8 cellular contexts compared by ENCODE assay signal in genomic region chr12:48198619-48198973, GRCh38. TPM values are rescaled to one million over a fixed set of nuclear protein-coding genes. Genes with fewer than 3 reads are reported as not detected.
DNase-seq lines count a peak whose midpoint lies in the region; TF ChIP-seq lines count a peak whose summit lies in the region.

No MANE protein-coding gene starts in this region.

- no peak overlapping the region for H3K56ac ChIP-seq in H9 (ENCODE audit: insufficient read length, low read depth, low read length)

- H3K79me1 ChIP-seq in H9 (ENCODE audit: insufficient read depth, low read depth, low read length, poor library complexity, severe bottlenecking): no peaks in the 10 kb centered on the region

- TF ChIP-seq CTCF in DOHH2 (IDR thresholded peaks at IDR 0.05; ENCODE audit: low read depth, low read length, poor library complexity, severe bottlenecking) (no peak), H9 (conservative IDR thresholded peaks at IDR 0.05) (no peak)

- H2BK15ac ChIP-seq in H9 (ENCODE audit: low read depth, low read length): no peak overlapping the region

- H3K79me2 ChIP-seq in DOHH2 (ENCODE audit: control insufficient read depth, low read length): peaks cover 6% of the 10 kb centered on the region
- no peaks in the 10 kb centered on the region for H3K79me2 ChIP-seq in H9 (ENCODE audit: insufficient read depth, low read length)

- H3K9me2 ChIP-seq in DOHH2 (replicated peaks; ENCODE audit: control insufficient read depth, low read length): no peaks in the 10 kb centered on the region

- H4K8ac ChIP-seq in H9 (replicated peaks; ENCODE audit: insufficient read length, low read depth, low read length): no peak overlapping the region

- peak; percentile 47 for DNase-seq in H9
- peak; percentile 8 for DNase-seq in SHP77 treated with DMSO at 0.1 percent for 48 hours (lab: John Stamatoyannopoulos, UW)
- DNase-seq in effector CD4-positive, alpha-beta T cell: peak; percentile 8
- peak; percentile 34 for DNase-seq in mucosa of gallbladder (ENCODE audit: low spot score)
- no peak for DNase-seq in AG08396 (ENCODE audit: low spot score)
- DNase-seq in epidermal melanocyte (ENCODE audit: insufficient read length, low spot score): no peak

- peak overlapping the region; percentile 82 for H4K5ac ChIP-seq in H9 (ENCODE audit: insufficient read length, low read depth, low read length)

- H3K9ac ChIP-seq in H9 (ENCODE audit: extremely low read depth, insufficient read length, low read length): peak overlapping the region; percentile 83

- peaks cover 23% of the 10 kb centered on the region for H3K4me1 ChIP-seq in DOHH2 (ENCODE audit: control insufficient read depth, low read length)
- no peaks in the 10 kb centered on the region for H3K4me1 ChIP-seq in H9 (ENCODE audit: insufficient read depth, low read length)
- H3K4me1 ChIP-seq in urinary bladder (ENCODE audit: insufficient read depth): peaks cover 3% of the 10 kb centered on the region

- H3K18ac ChIP-seq in H9 (ENCODE audit: insufficient read length, low read depth, low read length): peak overlapping the region; percentile 92

- H2AK5ac ChIP-seq in H9 (ENCODE audit: insufficient read length, low read length): no peak overlapping the region

- H3K23me2 ChIP-seq in H9 (ENCODE audit: insufficient read length, low read depth, low read length, poor library complexity, severe bottlenecking): peaks cover 7% of the 10 kb centered on the region

- H4K91ac ChIP-seq in H9 (ENCODE audit: insufficient read length, low read depth, low read length): no peak overlapping the region

- no peak overlapping the region for H2BK20ac ChIP-seq in H9 (ENCODE audit: low read depth, low read length, poor library complexity, severe bottlenecking)

- H3K9me3 ChIP-seq in DOHH2 (ENCODE audit: control insufficient read depth, insufficient read depth, low read length) (no peaks in the 10 kb centered on the region), H9 (ENCODE audit: control insufficient read depth, low read depth, low read length) (no peaks in the 10 kb centered on the region)

- peaks cover 79% of the 10 kb centered on the region for H3K27me3 Mint-ChIP-seq in H9 (ENCODE audit: low read depth)

- no peak overlapping the region; the same call in 1 of the 2 replicates for H3K4ac ChIP-seq in H9 (ENCODE audit: low read depth, low read length)

- H3K14ac ChIP-seq in H9 (ENCODE audit: insufficient read depth, low read length): peak overlapping the region; percentile 89

- H3K23ac ChIP-seq in H9 (ENCODE audit: insufficient read length, low read depth, low read length): no peak overlapping the region

- no peak overlapping the region for H2AFZ ChIP-seq in H9 (ENCODE audit: low read length)

- H3F3A ChIP-seq in DOHH2 (ENCODE audit: control insufficient read depth, insufficient read depth): no peaks in the 10 kb centered on the region

- peaks cover 0 to 5% (median 3%) of the 10 kb centered on the region in 3 experiments; a peak in 2 of 7 replicates for H3K36me3 Mint-ChIP-seq in H9 (ENCODE audit: insufficient read depth in 1 of 3, low read depth in 3 of 3)

- H3K4me3 ChIP-seq in DOHH2 (ENCODE audit: low read length) (peak overlapping the region; percentile 92), urinary bladder (ENCODE audit: low read depth, low read length) (peak overlapping the region; percentile 56)

- no peak overlapping the region for H2BK120ac ChIP-seq in H9 (ENCODE audit: low read depth, low read length, poor library complexity, severe bottlenecking)

- no peak overlapping the region for H3T11ph ChIP-seq in H9 (ENCODE audit: low read length)

- H2BK12ac ChIP-seq in H9 (ENCODE audit: insufficient read length, low read depth, low read length): no peak overlapping the region

- H3K4me1 Mint-ChIP-seq in H9: peaks cover 9 to 13% of the 10 kb centered on the region in 2 experiments; a peak in 3 of 4 replicates

- WGBS in H9 (ENCODE audit: extremely low coverage, insufficient read length, low lambda C conversion rate): no CpG with 5 or more reads among the region's 27 CpGs
- 12% methylated on average over 27 of the region's 27 CpGs for WGBS in urinary bladder

- no peak overlapping the region for H2BK5ac ChIP-seq in H9 (ENCODE audit: insufficient read length, low read length)

- H3K4me2 ChIP-seq in DOHH2 (ENCODE audit: low read length) (peak overlapping the region; percentile 94), H9 (ENCODE audit: insufficient read depth, insufficient read length, low read length) (peak overlapping the region; percentile 80)

- H3K36me3 ChIP-seq in DOHH2 (ENCODE audit: control insufficient read depth, low read length) (no peaks in the 10 kb centered on the region), urinary bladder (ENCODE audit: insufficient read depth) (no peaks in the 10 kb centered on the region)

- H3K4me3 Mint-ChIP-seq in H9: peak overlapping the region; percentile 81 to 85

- H3K27ac Mint-ChIP-seq in H9: peak overlapping the region in 2 of 3 experiments; percentile 71 to 96; a peak in 5 of 7 replicates

- H3K27ac ChIP-seq in DOHH2 (ENCODE audit: low read depth, low read length): peak overlapping the region; percentile 65
- peak overlapping the region; percentile 50 for H3K27ac ChIP-seq in H9 (ENCODE audit: insufficient read length, low read depth, low read length)
- H3K27ac ChIP-seq in urinary bladder (ENCODE audit: low read depth): peak overlapping the region; percentile 98

- H3K27me3 ChIP-seq in DOHH2 (ENCODE audit: control insufficient read depth, low read length) (peaks cover 9% of the 10 kb centered on the region; the same call in 1 of the 2 replicates), H9 (ENCODE audit: insufficient read depth, low read length) (peaks cover 4% of the 10 kb centered on the region; the same call in 1 of the 2 replicates)

- peaks cover 7 to 26% of the 10 kb centered on the region in 2 experiments for H3K9me3 Mint-ChIP-seq in H9

- H4K20me1 ChIP-seq in DOHH2 (ENCODE audit: control insufficient read depth, insufficient read depth, low read depth, low read length): no peaks in the 10 kb centered on the region
- H4K20me1 ChIP-seq in H9 (ENCODE audit: control insufficient read depth, insufficient read depth, insufficient read length): no peaks in the 10 kb centered on the region

RNA-seq across cellular contexts. Expression of gene OR10AD1, which starts 4.5 kb away (rescaled TPM):
- total RNA-seq in H9 (2021): not detected in 2 replicates
- total RNA-seq in mucosa of gallbladder: not detected
- not detected for total RNA-seq in urinary bladder
- polyA plus RNA-seq in urinary bladder: not detected

RNA-seq across cellular contexts. Expression of gene CCDC184, which starts 15.2 kb away (rescaled TPM):
- total RNA-seq in H9 (2021): 0.11 and 0.13 TPM in 2 replicates
- 5.2 TPM for total RNA-seq in mucosa of gallbladder
- 0.85 TPM for total RNA-seq in urinary bladder
- polyA plus RNA-seq in urinary bladder: 3.7 TPM

RNA-seq across cellular contexts. Expression of gene ASB8, which starts 41.3 kb away (rescaled TPM):
- total RNA-seq in H9 (2021): 8.9 and 10.9 TPM in 2 replicates
- total RNA-seq in mucosa of gallbladder: 39.5 TPM
- total RNA-seq in urinary bladder: 28.7 TPM
- 32.0 TPM for polyA plus RNA-seq in urinary bladder

Comparison
In these comparisons a context has a peak if more than half of its experiments do, and no peak if none do; other contexts are left out.
1. DNase-seq: peak in H9 (single experiment), SHP77 treated with DMSO at 0.1 percent for 48 hours (single experiment), effector CD4-positive, alpha-beta T cell (single experiment) and mucosa of gallbladder (single experiment); none in AG08396 (single experiment) and epidermal melanocyte (single experiment).
2. Peak in every context shown above with its lines, with median percentiles within 50 percentile points of each other: H3K27ac ChIP-seq.